ENCODE assay signal across 1 cellular context in the genomic region with DNA sequence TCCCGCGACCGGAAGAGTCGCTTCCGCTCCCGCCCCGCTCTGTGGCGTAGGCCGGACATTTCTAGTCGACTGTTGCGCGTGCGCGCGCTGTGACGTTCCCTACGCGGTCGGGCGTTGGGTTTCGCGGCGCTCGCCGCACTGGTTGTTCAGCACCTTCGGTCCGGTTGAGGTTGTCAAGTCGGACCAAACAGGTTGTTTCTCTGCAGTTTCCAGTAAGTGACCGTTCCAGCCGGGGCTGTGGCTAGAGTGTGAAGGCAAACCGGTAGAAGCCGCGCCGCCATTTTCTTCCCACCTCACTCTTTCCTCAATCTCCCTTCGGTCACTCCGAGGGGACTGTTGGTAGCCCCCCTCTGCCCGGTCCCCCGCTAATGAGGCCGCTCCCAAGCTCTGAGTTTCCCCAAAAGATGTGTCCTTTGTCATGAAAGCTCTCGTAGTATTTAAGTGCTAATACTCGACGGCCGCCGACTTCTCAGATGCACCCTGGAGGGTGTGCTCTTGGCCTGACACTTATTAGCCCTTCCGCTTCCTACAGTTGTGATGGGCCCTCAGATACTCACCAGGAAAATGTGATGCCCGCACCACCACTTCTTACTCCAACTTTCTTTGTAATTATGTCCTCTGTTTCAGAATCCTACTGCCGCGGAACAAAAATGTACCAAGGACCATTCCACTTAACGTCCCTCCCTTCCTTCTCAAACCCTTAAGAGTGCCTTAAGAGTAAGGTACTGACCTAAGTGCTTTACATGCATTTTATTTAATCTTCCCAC.
TF ChIP-seq lines count a peak whose summit lies in the region.

No MANE protein-coding gene starts in this region.

TF ChIP-seq in K562, 482 proteins besides CTCF, POLR2A, EP300 and RAD21 (continued from another document and continues in another):
- TF ChIP-seq, protein P1, sequence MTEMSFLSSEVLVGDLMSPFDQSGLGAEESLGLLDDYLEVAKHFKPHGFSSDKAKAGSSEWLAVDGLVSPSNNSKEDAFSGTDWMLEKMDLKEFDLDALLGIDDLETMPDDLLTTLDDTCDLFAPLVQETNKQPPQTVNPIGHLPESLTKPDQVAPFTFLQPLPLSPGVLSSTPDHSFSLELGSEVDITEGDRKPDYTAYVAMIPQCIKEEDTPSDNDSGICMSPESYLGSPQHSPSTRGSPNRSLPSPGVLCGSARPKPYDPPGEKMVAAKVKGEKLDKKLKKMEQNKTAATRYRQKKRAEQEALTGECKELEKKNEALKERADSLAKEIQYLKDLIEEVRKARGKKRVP (CRISPR knock-in tag; IDR thresholded peaks at IDR 0.05) = peak; percentile 44; the same call in 1 of the 2 replicates
- TF ChIP-seq, protein P2, sequence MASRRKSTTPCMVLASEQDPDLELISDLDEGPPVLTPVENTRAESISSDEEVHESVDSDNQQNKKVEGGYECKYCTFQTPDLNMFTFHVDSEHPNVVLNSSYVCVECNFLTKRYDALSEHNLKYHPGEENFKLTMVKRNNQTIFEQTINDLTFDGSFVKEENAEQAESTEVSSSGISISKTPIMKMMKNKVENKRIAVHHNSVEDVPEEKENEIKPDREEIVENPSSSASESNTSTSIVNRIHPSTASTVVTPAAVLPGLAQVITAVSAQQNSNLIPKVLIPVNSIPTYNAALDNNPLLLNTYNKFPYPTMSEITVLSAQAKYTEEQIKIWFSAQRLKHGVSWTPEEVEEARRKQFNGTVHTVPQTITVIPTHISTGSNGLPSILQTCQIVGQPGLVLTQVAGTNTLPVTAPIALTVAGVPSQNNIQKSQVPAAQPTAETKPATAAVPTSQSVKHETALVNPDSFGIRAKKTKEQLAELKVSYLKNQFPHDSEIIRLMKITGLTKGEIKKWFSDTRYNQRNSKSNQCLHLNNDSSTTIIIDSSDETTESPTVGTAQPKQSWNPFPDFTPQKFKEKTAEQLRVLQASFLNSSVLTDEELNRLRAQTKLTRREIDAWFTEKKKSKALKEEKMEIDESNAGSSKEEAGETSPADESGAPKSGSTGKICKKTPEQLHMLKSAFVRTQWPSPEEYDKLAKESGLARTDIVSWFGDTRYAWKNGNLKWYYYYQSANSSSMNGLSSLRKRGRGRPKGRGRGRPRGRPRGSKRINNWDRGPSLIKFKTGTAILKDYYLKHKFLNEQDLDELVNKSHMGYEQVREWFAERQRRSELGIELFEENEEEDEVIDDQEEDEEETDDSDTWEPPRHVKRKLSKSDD (conservative IDR thresholded peaks at IDR 0.05; ENCODE audit: low read length) = no peak
- no peak for TF ChIP-seq ZNF551 (CRISPR knock-in tag; IDR thresholded peaks at IDR 0.05)
- TF ChIP-seq, protein P3, sequence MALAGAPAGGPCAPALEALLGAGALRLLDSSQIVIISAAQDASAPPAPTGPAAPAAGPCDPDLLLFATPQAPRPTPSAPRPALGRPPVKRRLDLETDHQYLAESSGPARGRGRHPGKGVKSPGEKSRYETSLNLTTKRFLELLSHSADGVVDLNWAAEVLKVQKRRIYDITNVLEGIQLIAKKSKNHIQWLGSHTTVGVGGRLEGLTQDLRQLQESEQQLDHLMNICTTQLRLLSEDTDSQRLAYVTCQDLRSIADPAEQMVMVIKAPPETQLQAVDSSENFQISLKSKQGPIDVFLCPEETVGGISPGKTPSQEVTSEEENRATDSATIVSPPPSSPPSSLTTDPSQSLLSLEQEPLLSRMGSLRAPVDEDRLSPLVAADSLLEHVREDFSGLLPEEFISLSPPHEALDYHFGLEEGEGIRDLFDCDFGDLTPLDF (CRISPR knock-in tag; IDR thresholded peaks at IDR 0.05) = peak; percentile 43; the same call in 1 of the 2 replicates
- no peak for TF ChIP-seq SIX5 (IDR thresholded peaks at IDR 0.05; ENCODE audit: borderline replicate concordance in 1 of 2, insufficient read depth in 1 of 2, low read depth in 1 of 2, low read length in 2 of 2)
- TF ChIP-seq, protein P4, sequence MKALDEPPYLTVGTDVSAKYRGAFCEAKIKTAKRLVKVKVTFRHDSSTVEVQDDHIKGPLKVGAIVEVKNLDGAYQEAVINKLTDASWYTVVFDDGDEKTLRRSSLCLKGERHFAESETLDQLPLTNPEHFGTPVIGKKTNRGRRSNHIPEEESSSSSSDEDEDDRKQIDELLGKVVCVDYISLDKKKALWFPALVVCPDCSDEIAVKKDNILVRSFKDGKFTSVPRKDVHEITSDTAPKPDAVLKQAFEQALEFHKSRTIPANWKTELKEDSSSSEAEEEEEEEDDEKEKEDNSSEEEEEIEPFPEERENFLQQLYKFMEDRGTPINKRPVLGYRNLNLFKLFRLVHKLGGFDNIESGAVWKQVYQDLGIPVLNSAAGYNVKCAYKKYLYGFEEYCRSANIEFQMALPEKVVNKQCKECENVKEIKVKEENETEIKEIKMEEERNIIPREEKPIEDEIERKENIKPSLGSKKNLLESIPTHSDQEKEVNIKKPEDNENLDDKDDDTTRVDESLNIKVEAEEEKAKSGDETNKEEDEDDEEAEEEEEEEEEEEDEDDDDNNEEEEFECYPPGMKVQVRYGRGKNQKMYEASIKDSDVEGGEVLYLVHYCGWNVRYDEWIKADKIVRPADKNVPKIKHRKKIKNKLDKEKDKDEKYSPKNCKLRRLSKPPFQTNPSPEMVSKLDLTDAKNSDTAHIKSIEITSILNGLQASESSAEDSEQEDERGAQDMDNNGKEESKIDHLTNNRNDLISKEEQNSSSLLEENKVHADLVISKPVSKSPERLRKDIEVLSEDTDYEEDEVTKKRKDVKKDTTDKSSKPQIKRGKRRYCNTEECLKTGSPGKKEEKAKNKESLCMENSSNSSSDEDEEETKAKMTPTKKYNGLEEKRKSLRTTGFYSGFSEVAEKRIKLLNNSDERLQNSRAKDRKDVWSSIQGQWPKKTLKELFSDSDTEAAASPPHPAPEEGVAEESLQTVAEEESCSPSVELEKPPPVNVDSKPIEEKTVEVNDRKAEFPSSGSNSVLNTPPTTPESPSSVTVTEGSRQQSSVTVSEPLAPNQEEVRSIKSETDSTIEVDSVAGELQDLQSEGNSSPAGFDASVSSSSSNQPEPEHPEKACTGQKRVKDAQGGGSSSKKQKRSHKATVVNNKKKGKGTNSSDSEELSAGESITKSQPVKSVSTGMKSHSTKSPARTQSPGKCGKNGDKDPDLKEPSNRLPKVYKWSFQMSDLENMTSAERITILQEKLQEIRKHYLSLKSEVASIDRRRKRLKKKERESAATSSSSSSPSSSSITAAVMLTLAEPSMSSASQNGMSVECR (CRISPR knock-in tag; IDR thresholded peaks at IDR 0.05) = peak; percentile 84; the same call in 1 of the 2 replicates
- TF ChIP-seq, protein P5, sequence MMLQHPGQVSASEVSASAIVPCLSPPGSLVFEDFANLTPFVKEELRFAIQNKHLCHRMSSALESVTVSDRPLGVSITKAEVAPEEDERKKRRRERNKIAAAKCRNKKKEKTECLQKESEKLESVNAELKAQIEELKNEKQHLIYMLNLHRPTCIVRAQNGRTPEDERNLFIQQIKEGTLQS (IDR thresholded peaks at IDR 0.05) = no peak
- TF ChIP-seq, protein P5 (CRISPR knock-in tag; conservative IDR thresholded peaks at IDR 0.05) = peak; percentile 65; the same call in 1 of the 2 replicates
- no peak for TF ChIP-seq ZNF140 (CRISPR knock-in tag; IDR thresholded peaks at IDR 0.05)
- TF ChIP-seq ETV6 (IDR thresholded peaks at IDR 0.05; ENCODE audit: borderline replicate concordance in 1 of 2, low read depth in 2 of 2, low read length in 1 of 2) = no peak
- no peak for TF ChIP-seq ETV6 (CRISPR knock-in tag; IDR thresholded peaks at IDR 0.05; ENCODE audit: borderline replicate concordance)
- no peak for TF ChIP-seq STAT5A (IDR thresholded peaks at IDR 0.05; ENCODE audit: borderline replicate concordance, low read length)
- peak; percentile 75 for TF ChIP-seq LCOR (CRISPR knock-in tag; IDR thresholded peaks at IDR 0.05)
- TF ChIP-seq ZNF239 (CRISPR knock-in tag; IDR thresholded peaks at IDR 0.05) = no peak; the same call in 1 of the 2 replicates
- no peak for TF ChIP-seq ZFP36 (IDR thresholded peaks at IDR 0.05; ENCODE audit: low read depth, low read length, partially characterized antibody)
- TF ChIP-seq RFX5 (IDR thresholded peaks at IDR 0.05; ENCODE audit: low read depth, low read length) = no peak
- no peak for TF ChIP-seq BMI1 (IDR thresholded peaks at IDR 0.05; ENCODE audit: low read length)
- TF ChIP-seq SMAD1 (IDR thresholded peaks at IDR 0.05; ENCODE audit: low read depth, low read length, partially characterized antibody) = peak; percentile 89
- no peak for TF ChIP-seq MCM2 (IDR thresholded peaks at IDR 0.05; ENCODE audit: low read depth)
- TF ChIP-seq TCF3 (CRISPR knock-in tag; IDR thresholded peaks at IDR 0.05) = no peak
- TF ChIP-seq ZZZ3 (IDR thresholded peaks at IDR 0.05) = no peak
- TF ChIP-seq KDM2B (CRISPR knock-in tag; IDR thresholded peaks at IDR 0.05) = 0 out of 2 replicates have a peak, but pooled peaks have one; percentile 45
- TF ChIP-seq ZC3H8 (IDR thresholded peaks at IDR 0.05) = no peak
- TF ChIP-seq TFAM (CRISPR knock-in tag; conservative IDR thresholded peaks at IDR 0.05) = no peak
- TF ChIP-seq GTF2A2 (tag; IDR thresholded peaks at IDR 0.05) = peak; percentile 60; the same call in 1 of the 2 replicates
- no peak for TF ChIP-seq RBM25 (IDR thresholded peaks at IDR 0.05; ENCODE audit: low read depth, low read length, severe bottlenecking)
- TF ChIP-seq, protein P6, sequence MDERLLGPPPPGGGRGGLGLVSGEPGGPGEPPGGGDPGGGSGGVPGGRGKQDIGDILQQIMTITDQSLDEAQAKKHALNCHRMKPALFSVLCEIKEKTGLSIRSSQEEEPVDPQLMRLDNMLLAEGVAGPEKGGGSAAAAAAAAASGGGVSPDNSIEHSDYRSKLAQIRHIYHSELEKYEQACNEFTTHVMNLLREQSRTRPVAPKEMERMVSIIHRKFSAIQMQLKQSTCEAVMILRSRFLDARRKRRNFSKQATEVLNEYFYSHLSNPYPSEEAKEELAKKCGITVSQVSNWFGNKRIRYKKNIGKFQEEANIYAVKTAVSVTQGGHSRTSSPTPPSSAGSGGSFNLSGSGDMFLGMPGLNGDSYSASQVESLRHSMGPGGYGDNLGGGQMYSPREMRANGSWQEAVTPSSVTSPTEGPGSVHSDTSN (CRISPR knock-in tag; IDR thresholded peaks at IDR 0.05; ENCODE audit: low read depth) = no peak
- TF ChIP-seq, protein P6 (tag; conservative IDR thresholded peaks at IDR 0.05; ENCODE audit: low read depth) = no peak
- no peak for TF ChIP-seq SRSF9 (IDR thresholded peaks at IDR 0.05; ENCODE audit: borderline replicate concordance, low read depth, low read length)
- peak; percentile 95 for TF ChIP-seq ZFX (CRISPR knock-in tag; IDR thresholded peaks at IDR 0.05)
- no peak for TF ChIP-seq HMG20A (CRISPR knock-in tag; conservative IDR thresholded peaks at IDR 0.05)
- TF ChIP-seq SMARCB1 (IDR thresholded peaks at IDR 0.05; ENCODE audit: insufficient read length, low read depth) = no peak
- TF ChIP-seq, protein P7, sequence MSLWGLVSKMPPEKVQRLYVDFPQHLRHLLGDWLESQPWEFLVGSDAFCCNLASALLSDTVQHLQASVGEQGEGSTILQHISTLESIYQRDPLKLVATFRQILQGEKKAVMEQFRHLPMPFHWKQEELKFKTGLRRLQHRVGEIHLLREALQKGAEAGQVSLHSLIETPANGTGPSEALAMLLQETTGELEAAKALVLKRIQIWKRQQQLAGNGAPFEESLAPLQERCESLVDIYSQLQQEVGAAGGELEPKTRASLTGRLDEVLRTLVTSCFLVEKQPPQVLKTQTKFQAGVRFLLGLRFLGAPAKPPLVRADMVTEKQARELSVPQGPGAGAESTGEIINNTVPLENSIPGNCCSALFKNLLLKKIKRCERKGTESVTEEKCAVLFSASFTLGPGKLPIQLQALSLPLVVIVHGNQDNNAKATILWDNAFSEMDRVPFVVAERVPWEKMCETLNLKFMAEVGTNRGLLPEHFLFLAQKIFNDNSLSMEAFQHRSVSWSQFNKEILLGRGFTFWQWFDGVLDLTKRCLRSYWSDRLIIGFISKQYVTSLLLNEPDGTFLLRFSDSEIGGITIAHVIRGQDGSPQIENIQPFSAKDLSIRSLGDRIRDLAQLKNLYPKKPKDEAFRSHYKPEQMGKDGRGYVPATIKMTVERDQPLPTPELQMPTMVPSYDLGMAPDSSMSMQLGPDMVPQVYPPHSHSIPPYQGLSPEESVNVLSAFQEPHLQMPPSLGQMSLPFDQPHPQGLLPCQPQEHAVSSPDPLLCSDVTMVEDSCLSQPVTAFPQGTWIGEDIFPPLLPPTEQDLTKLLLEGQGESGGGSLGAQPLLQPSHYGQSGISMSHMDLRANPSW (CRISPR knock-in tag; IDR thresholded peaks at IDR 0.05) = peak; percentile 36; the same call in 1 of the 2 replicates
- peak; percentile 53; the same call in 1 of the 2 replicates for TF ChIP-seq MEF2D (tag; conservative IDR thresholded peaks at IDR 0.05; ENCODE audit: low read depth)
- peak; percentile 94 for TF ChIP-seq NFRKB (IDR thresholded peaks at IDR 0.05; ENCODE audit: low read depth)
- TF ChIP-seq NFE2 (IDR thresholded peaks at IDR 0.05; ENCODE audit: low read depth) = 0 out of 2 replicates have a peak, but pooled peaks have one; percentile 29
- TF ChIP-seq NUFIP1 (IDR thresholded peaks at IDR 0.05; ENCODE audit: partially characterized antibody) = no peak
